Comparison of ENCODE assay signal across 15 cellular contexts in the genomic region with DNA sequence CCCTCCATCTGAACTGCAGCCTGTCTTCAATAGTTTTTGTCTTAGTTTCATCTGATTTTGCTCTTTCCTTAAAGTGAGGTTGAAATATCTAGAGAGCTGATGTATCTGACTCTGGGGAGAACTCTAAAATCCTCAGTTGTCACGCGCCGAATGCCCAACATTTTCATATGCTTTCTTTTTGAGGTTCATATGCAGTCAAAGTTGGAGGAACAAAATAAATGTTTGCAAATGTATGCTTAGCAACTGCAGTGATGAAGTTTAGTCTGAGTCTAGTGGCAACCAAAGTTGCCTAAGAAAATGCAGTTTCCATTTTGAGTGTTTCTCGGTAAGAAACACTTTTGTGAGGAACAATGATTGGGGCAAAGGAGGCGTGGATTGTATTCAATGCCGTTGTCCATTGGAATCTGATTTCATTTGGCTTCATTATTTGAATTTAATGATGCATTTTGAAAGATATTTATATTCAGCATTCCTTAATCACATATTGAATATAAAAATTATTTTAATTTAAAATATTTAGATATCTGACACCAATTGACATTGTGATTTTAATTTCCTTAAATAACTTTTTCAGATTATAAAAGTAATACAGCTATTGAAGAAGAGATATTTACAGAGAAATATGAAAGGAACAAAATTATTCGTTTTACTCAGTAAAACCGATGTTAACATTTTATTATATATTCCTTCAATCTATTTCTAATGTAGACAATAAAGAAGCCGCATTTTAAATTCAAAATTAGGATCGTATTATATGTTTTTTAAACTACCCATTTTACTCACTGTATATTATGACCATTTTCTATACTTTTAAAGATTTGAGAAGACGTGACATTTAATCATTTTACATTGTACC.
DNase-seq lines count a peak whose midpoint lies in the region; ATAC-seq and TF ChIP-seq lines count a peak whose summit lies in the region.
"Had no signal": no experiment of that assay in that cellular context is flagged by ENCODE, and none has a peak within 500 bp of the region (broad histone marks: within the 10 kb centered on the region; RNA-seq: fewer than 3 reads in every experiment).

No MANE protein-coding gene starts in this region.

- peak overlapping the region; percentile 78 for H3K4me2 ChIP-seq in Karpas-422 (ENCODE audit: low read depth, low read length, poor library complexity, severe bottlenecking)

- peak overlapping the region; percentile 63 for H3K9ac ChIP-seq in Karpas-422 (ENCODE audit: low read length)
- H3K9ac ChIP-seq: GM23248 had no signal

- intact Hi-C loops in A673 (cut with micrococcal nuclease; ENCODE audit: unreplicated experiment) = no loop called here

- H3K27me3 ChIP-seq in A673 (replicated peaks; ENCODE audit: insufficient read depth, low read depth, low read length, poor library complexity) = no peaks in the 10 kb centered on the region
- H3K27me3 ChIP-seq in Karpas-422 (ENCODE audit: low read length) = no peaks in the 10 kb centered on the region

- H3K79me2 ChIP-seq in Karpas-422 (ENCODE audit: low read length) = peaks cover 80% of the 10 kb centered on the region

- no TSS peak for BruUV-seq in A673 (replicated peaks; lab: Mats Ljungman, UMichigan)

- H3K36me3 ChIP-seq in A673 (ENCODE audit: insufficient read depth, low read length, poor library complexity, severe bottlenecking) (no peaks in the 10 kb centered on the region), Karpas-422 (ENCODE audit: insufficient read depth, low read length) (no peaks in the 10 kb centered on the region)

- no peaks in the 10 kb centered on the region for H3K27me3 Mint-ChIP-seq in naive B cell
- peaks cover 2 to 3% of the 10 kb centered on the region in 2 donors for H3K27me3 Mint-ChIP-seq in T-cell
- peaks cover 9% of the 10 kb centered on the region for H3K27me3 Mint-ChIP-seq in HFFc6 (ENCODE audit: insufficient read depth)

- POLR2A ChIA-PET in A673 (lab: Charles Lee; ENCODE audit: low non-redundant PET) = no interaction called here
- POLR2A ChIA-PET in T-cell (lab: Charles Lee) = interaction anchor here in 1 of 2 donors (0.6 kb wide), 1 partner anchor 568 kb away, joined by 3 read pairs; no protein-coding TSS in a partner anchor

- H3K9me3 Mint-ChIP-seq in naive B cell (no peaks in the 10 kb centered on the region), T-cell (no peaks in the 10 kb centered on the region), HFFc6 (no peaks in the 10 kb centered on the region; the same call in 1 of the 2 replicates)
- H3K9me3 Mint-ChIP-seq: activated T-cell treated with anti-CD3 and anti-CD28 coated beads, Interleukin-2, amount 50 U/mL, for 72 hours; natural killer cell treated with Interleukin-12 subunit alpha and Interleukin-12 subunit beta and Interleukin-15 and Interleukin-18, amount 100 ng/mL, for 72 hours had no signal

- H4K20me1 ChIP-seq in Karpas-422 (ENCODE audit: insufficient read depth, low read depth, low read length) = no peaks in the 10 kb centered on the region; the same call in 1 of the 2 replicates

- H2AFZ ChIP-seq in Karpas-422 (ENCODE audit: low read length) = no peak overlapping the region
- H2AFZ ChIP-seq: GM23248 had no signal

- TF ChIP-seq CTCF in A673 (conservative IDR thresholded peaks at IDR 0.05; ENCODE audit: low read depth, low read length) (no peak), HFFc6 (IDR thresholded peaks at IDR 0.05) (no peak)

- H3K4me3 Mint-ChIP-seq in naive B cell (peak overlapping the region in 3 of 8 donors; percentile 12 to 65 (median 36)), T-cell (no peak overlapping the region), HFFc6 (no peak overlapping the region)
- H3K4me3 Mint-ChIP-seq: natural killer cell treated with Interleukin-12 subunit alpha and Interleukin-12 subunit beta and Interleukin-15 and Interleukin-18, amount 100 ng/mL, for 72 hours had no signal

- ATAC-seq in naive B cell (ENCODE audit: low read depth in 2 of 2) (no peak), HG02938 (IDR thresholded peaks at IDR 0.05; ENCODE audit: unreplicated experiment) (no peak), T-cell (replicated peaks in 1 of 4) (no peak)
- ATAC-seq: natural killer cell treated with Interleukin-12 subunit alpha and Interleukin-12 subunit beta and Interleukin-15 and Interleukin-18, amount 100 ng/mL, for 72 hours had no signal

- peaks cover 0 to under 1% of the 10 kb centered on the region in 2 donors for H3K36me3 Mint-ChIP-seq in naive B cell
- H3K36me3 Mint-ChIP-seq in T-cell = no peaks in the 10 kb centered on the region
- H3K36me3 Mint-ChIP-seq in HFFc6 (ENCODE audit: low read depth) = no peaks in the 10 kb centered on the region
- H3K36me3 Mint-ChIP-seq: natural killer cell treated with Interleukin-12 subunit alpha and Interleukin-12 subunit beta and Interleukin-15 and Interleukin-18, amount 100 ng/mL, for 72 hours had no signal

- H3K4me1 ChIP-seq in A673 (ENCODE audit: insufficient read depth, low read length, poor library complexity, severe bottlenecking) = peaks cover 26% of the 10 kb centered on the region
- peaks cover 93% of the 10 kb centered on the region for H3K4me1 ChIP-seq in Karpas-422 (ENCODE audit: low read length)

- H3K4me1 Mint-ChIP-seq in naive B cell (peaks cover 54 to 81% (median 66%) of the 10 kb centered on the region in 3 donors), T-cell (peaks cover 8 to 16% (median 10%) of the 10 kb centered on the region in 3 donors), HFFc6 (ENCODE audit: low read depth) (no peaks in the 10 kb centered on the region)

- peak overlapping the region; percentile 15 for H3K27ac ChIP-seq in A673 (ENCODE audit: low read depth, low read length, poor library complexity, severe bottlenecking)
- peak overlapping the region; percentile 91 for H3K27ac ChIP-seq in Karpas-422 (ENCODE audit: low read length)
- H3K27ac ChIP-seq in cingulate gyrus (ENCODE audit: low read depth, low read length) = peak overlapping the region; percentile 60
- H3K27ac ChIP-seq: GM23248 had no signal

- H3K9me3 ChIP-seq in A673 (ENCODE audit: low read depth, low read length, poor library complexity, severe bottlenecking) (no peaks in the 10 kb centered on the region), Karpas-422 (ENCODE audit: low read length) (no peaks in the 10 kb centered on the region)

- DNase-seq in A673 (ENCODE audit: low spot score) = no peak
- DNase-seq in Karpas-422 = peak; percentile 91
- no peak for DNase-seq in naive B cell
- DNase-seq in activated effector memory CD4-positive, alpha-beta T cell treated with anti-CD3 and anti-CD28 coated beads, Interleukin-2, amount 50 U/mL, for 16 hours = no peak
- DNase-seq in T-cell = no peak
- DNase-seq in HFFc6 = no peak
- DNase-seq: Kasumi-1; NCI-H1694 treated with DMSO at 0.1 percent for 48 hours; stimulated activated CD4-positive, alpha-beta T cell treated with anti-CD3 and anti-CD28 coated beads, Interleukin-4, amount 100 ng/mL, for 24 hours; stimulated activated naive CD4-positive, alpha-beta T cell had no signal

- H3K4me3 ChIP-seq in A673 (ENCODE audit: low read depth, low read length, poor library complexity, severe bottlenecking) (no peak overlapping the region), Karpas-422 (ENCODE audit: low read length) (peak overlapping the region; percentile 63)
- H3K4me3 ChIP-seq: GM23248 had no signal

- H3K27ac Mint-ChIP-seq in naive B cell = peak overlapping the region in 5 of 6 donors; percentile 38 to 96 (median 75)
- H3K27ac Mint-ChIP-seq in T-cell = no peak overlapping the region
- no peak overlapping the region for H3K27ac Mint-ChIP-seq in HFFc6
- H3K27ac Mint-ChIP-seq: activated T-cell treated with anti-CD3 and anti-CD28 coated beads, Interleukin-2, amount 50 U/mL, for 72 hours; natural killer cell treated with Interleukin-12 subunit alpha and Interleukin-12 subunit beta and Interleukin-15 and Interleukin-18, amount 100 ng/mL, for 72 hours had no signal

- no peaks in the 10 kb centered on the region for H3K9me2 ChIP-seq in Karpas-422 (replicated peaks; ENCODE audit: insufficient read depth, low read length)

- CTCF ChIA-PET in A673 (lab: Charles Lee) (no interaction called here), T-cell (lab: Charles Lee) (no interaction called here)

Comparison
In these comparisons a context has a peak if more than half of its experiments do, and no peak if none do; other contexts are left out.
1. H3K27ac ChIP-seq: peak in every context shown above with its lines; median percentile 91 in Karpas-422; 60 in cingulate gyrus; 15 in A673.
2. H3K27ac Mint-ChIP-seq: peak in naive B cell (5 of 6); none in T-cell (0 of 2) and HFFc6 (single experiment).